Comparison of ENCODE assay signal across 8 cellular contexts in genomic region chr2:25981596-25982272, GRCh38. TPM values are rescaled to one million over a fixed set of nuclear protein-coding genes. Genes with fewer than 3 reads are reported as not detected.
DNase-seq lines count a peak whose midpoint lies in the region; ATAC-seq, FAIRE-seq and TF ChIP-seq lines count a peak whose summit lies in the region.

No MANE protein-coding gene starts in this region.

- peak overlapping the region; percentile 82 for H2AFZ ChIP-seq in astrocyte (ENCODE audit: low read depth, low read length)

- H3K27me3 Mint-ChIP-seq in astrocyte (ENCODE audit: low read depth, unreplicated experiment) (peaks cover 3% of the 10 kb centered on the region), immature natural killer cell (ENCODE audit: low read depth in 3 of 3) (peaks cover 0 to 2% (median 2%) of the 10 kb centered on the region in 3 donors)

- peak overlapping the region; percentile 83 for H3K9ac ChIP-seq in astrocyte (ENCODE audit: low read length)

- H4K20me1 ChIP-seq in astrocyte (ENCODE audit: insufficient read depth, low read length): peaks cover 25% of the 10 kb centered on the region

- CTCF ChIA-PET in A673 (lab: Charles Lee): interaction anchor here (1.4 kb wide), 1 partner anchor 10 kb away, joined by 19 read pairs; no protein-coding TSS in a partner anchor

- no peaks in the 10 kb centered on the region for H3K9me3 ChIP-seq in A673 (ENCODE audit: low read depth, low read length, poor library complexity, severe bottlenecking)
- no peaks in the 10 kb centered on the region for H3K9me3 ChIP-seq in astrocyte (ENCODE audit: insufficient read depth, low read depth, low read length)

- no peak for DNase-seq in A673 (ENCODE audit: low spot score)
- DNase-seq in HTR-8/SVneo (ENCODE audit: insufficient read length, low spot score): no peak
- no peak for DNase-seq in astrocyte (ENCODE audit: low read depth)
- DNase-seq in immature natural killer cell: peak in 2 of 3 donors; percentile 8 to 14
- DNase-seq in stimulated activated CD4-positive, alpha-beta T cell treated with anti-CD3 and anti-CD28 coated beads, Interleukin-4, amount 100 ng/mL, for 1 hour: peak; percentile 21
- no peak for DNase-seq in NOMO-1 treated with dmso at 0.1 percent for 144 hours (lab: John Stamatoyannopoulos, UW; ENCODE audit: unreplicated experiment)

- no peaks in the 10 kb centered on the region for H3K27me3 ChIP-seq in A673 (replicated peaks; ENCODE audit: insufficient read depth, low read depth, low read length, poor library complexity)
- H3K27me3 ChIP-seq in astrocyte (ENCODE audit: insufficient read depth, low read length): peaks cover 2% of the 10 kb centered on the region

- H3K27ac Mint-ChIP-seq in astrocyte (ENCODE audit: unreplicated experiment) (no peak overlapping the region), immature natural killer cell (no peak overlapping the region)

- H3K4me3 ChIP-seq in A673 (ENCODE audit: low read depth, low read length, poor library complexity, severe bottlenecking) (peak overlapping the region; percentile 68), astrocyte (ENCODE audit: insufficient read depth, low read depth, low read length) (peak overlapping the region; percentile 63)

- ATAC-seq in GM18498 (IDR thresholded peaks at IDR 0.05; ENCODE audit: unreplicated experiment): peak; percentile 20
- no peak for ATAC-seq in HG03565 (IDR thresholded peaks at IDR 0.05; ENCODE audit: unreplicated experiment)

- peaks cover 38% of the 10 kb centered on the region for H3K4me1 Mint-ChIP-seq in astrocyte (ENCODE audit: low read depth, unreplicated experiment)
- H3K4me1 Mint-ChIP-seq in immature natural killer cell: peaks cover 7 to 9% of the 10 kb centered on the region in 2 donors

- H3K36me3 Mint-ChIP-seq in astrocyte (ENCODE audit: low read depth, unreplicated experiment): peaks cover 23% of the 10 kb centered on the region
- peaks cover 0 to 4% (median 0%) of the 10 kb centered on the region in 3 donors for H3K36me3 Mint-ChIP-seq in immature natural killer cell

- POLR2A ChIA-PET in A673 (lab: Charles Lee; ENCODE audit: low non-redundant PET): interaction anchor here (0.6 kb wide), 1 partner anchor 262 kb away, joined by 3 read pairs; no protein-coding TSS in a partner anchor

- TF ChIP-seq CTCF in A673 (conservative IDR thresholded peaks at IDR 0.05; ENCODE audit: low read depth, low read length): no peak
- TF ChIP-seq CTCF in astrocyte (IDR thresholded peaks at IDR 0.05; ENCODE audit: insufficient read depth, low read depth, low read length): no peak

- H3K4me3 Mint-ChIP-seq in astrocyte (ENCODE audit: unreplicated experiment): peak overlapping the region; percentile 84
- H3K4me3 Mint-ChIP-seq in immature natural killer cell: peak overlapping the region; percentile 70 to 90 (median 87)

- TSS peak; percentile 46 for BruUV-seq in A673 (replicated peaks; lab: Mats Ljungman, UMichigan)

- H3K4me1 ChIP-seq in A673 (ENCODE audit: insufficient read depth, low read length, poor library complexity, severe bottlenecking) (peaks cover 42% of the 10 kb centered on the region), astrocyte (ENCODE audit: insufficient read depth, low read length) (peaks cover 43% of the 10 kb centered on the region)

- H3K36me3 ChIP-seq in A673 (ENCODE audit: insufficient read depth, low read length, poor library complexity, severe bottlenecking) (no peaks in the 10 kb centered on the region), astrocyte (ENCODE audit: insufficient read depth, low read length) (no peaks in the 10 kb centered on the region)

- H3K9me3 Mint-ChIP-seq in astrocyte (ENCODE audit: unreplicated experiment): no peaks in the 10 kb centered on the region
- no peaks in the 10 kb centered on the region for H3K9me3 Mint-ChIP-seq in immature natural killer cell

- FAIRE-seq in HTR-8/SVneo (lab: Jason Lieb, UNC): peak; percentile 13
- FAIRE-seq in astrocyte (lab: Jason Lieb, UNC): no peak

- peak overlapping the region; percentile 84 for H3K4me2 ChIP-seq in astrocyte (ENCODE audit: low read length)

- intact Hi-C loops in A673 (cut with micrococcal nuclease; ENCODE audit: unreplicated experiment): no loop called here

- H3K27ac ChIP-seq in A673 (ENCODE audit: low read depth, low read length, poor library complexity, severe bottlenecking) (peak overlapping the region; percentile 59), astrocyte (ENCODE audit: low read depth, low read length) (peak overlapping the region; percentile 40)

- H3K79me2 ChIP-seq in astrocyte (ENCODE audit: insufficient read depth, low read length): peaks cover 50% of the 10 kb centered on the region

RNA-seq across cellular contexts. Expression of gene KIF3C, which starts 0.6 kb away (rescaled TPM):
- total RNA-seq in A673 (2021) (39.5 and 46.2 TPM in 2 replicates), astrocyte (37.6 and 38.7 TPM in 2 replicates)
- 1 to 10 TPM in 2 of 3 donors, not detected in 1; 1.6 to 2.5 TPM for polyA plus RNA-seq in immature natural killer cell

RNA-seq across cellular contexts. Expression of gene RAB10, which starts 52.1 kb away (rescaled TPM):
- total RNA-seq in A673 (2021) (135 and 140 TPM in 2 replicates), astrocyte (174 and 192 TPM in 2 replicates)
- polyA plus RNA-seq in immature natural killer cell: 10 to 100 TPM; 69.9 to 85.2 (median 80.5) TPM

Comparison
In these comparisons a context has a peak if more than half of its experiments do, and no peak if none do; other contexts are left out.
1. DNase-seq: peak in immature natural killer cell (2 of 3) and stimulated activated CD4-positive, alpha-beta T cell treated with anti-CD3 and anti-CD28 coated beads, Interleukin-4, amount 100 ng/mL, for 1 hour (single experiment); none in A673 (single experiment), HTR-8/SVneo (single experiment), astrocyte (single experiment) and NOMO-1 treated with dmso at 0.1 percent for 144 hours (single experiment).